ENCODE assay signal across 38 cellular contexts in the genomic region with DNA sequence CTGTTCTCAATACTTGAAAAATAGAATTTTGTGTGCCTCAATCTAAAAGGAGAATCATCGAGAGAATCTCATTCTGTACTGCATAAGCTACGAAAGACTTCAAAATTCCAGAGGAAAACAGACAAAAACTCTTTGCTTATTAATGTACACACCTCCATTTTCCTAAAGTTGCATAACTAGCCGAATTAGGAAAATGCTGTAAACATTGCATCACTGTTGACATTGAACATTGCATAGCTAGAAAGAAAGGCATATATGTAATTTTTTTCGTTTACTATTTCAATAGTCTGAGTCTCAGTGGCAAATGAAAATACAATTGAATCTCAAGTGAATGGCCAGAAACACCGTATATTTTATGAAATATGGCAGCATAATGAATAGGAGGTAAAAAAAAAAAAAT.
"Had no signal": no experiment of that assay in that cellular context is flagged by ENCODE, and none has a peak within 500 bp of the region (broad histone marks: within the 10 kb centered on the region; RNA-seq: fewer than 3 reads in every experiment).

No MANE protein-coding gene starts in this region.

- DNase-seq: activated CD4-positive, alpha-beta memory T cell treated with anti-CD3 and anti-CD28 coated beads for 36 hours; activated CD4-positive, alpha-beta T cell treated with anti-CD3 and anti-CD28 coated beads for 36 hours; activated CD4-positive, alpha-beta T cell treated with anti-CD3 and anti-CD28 coated beads, Interleukin-2, amount 10 ng/mL, durations not matched to agents 24 days and 14 days; activated CD4-positive, CD25-positive, alpha-beta regulatory T cell; activated CD4-positive, CD25-positive, alpha-beta regulatory T cell treated with anti-CD3 and anti-CD28 coated beads, Interleukin-2, amount 50 U/mL, for 72 hours; activated CD8-positive, alpha-beta memory T cell treated with anti-CD3 and anti-CD28 coated beads, Interleukin-2, amount 10 ng/mL, durations not matched to agents 7 days and 5 days; activated CD8-positive, alpha-beta memory T cell treated with anti-CD3 and anti-CD28 coated beads, Interleukin-2, amount 50 U/mL, for 4 hours; activated CD8-positive, alpha-beta T cell treated with anti-CD3 and anti-CD28 coated beads, Interleukin-2, amount 10 ng/mL, durations not matched to agents 7 days and 5 days; activated effector memory CD4-positive, alpha-beta T cell treated with anti-CD3 and anti-CD28 coated beads, Interleukin-2, amount 50 U/mL, for 16 hours; activated naive CD4-positive, alpha-beta T cell treated with anti-CD3 and anti-CD28 coated beads for 36 hours; activated naive CD8-positive, alpha-beta T cell treated with anti-CD3 and anti-CD28 coated beads for 36 hours; activated naive CD8-positive, alpha-beta T cell treated with anti-CD3 and anti-CD28 coated beads, Interleukin-2, amount 50 U/mL, for 24 hours; activated T-cell treated with anti-CD3 and anti-CD28 coated beads, Interleukin-2, amount 50 U/mL, for 1 hour; activated T-cell treated with anti-CD3 and anti-CD28 coated beads, Interleukin-2, amount 50 U/mL, for 48 hours; central memory CD4-positive, alpha-beta T cell; cerebellar nuclear complex; colonic mucosa; dorsolateral prefrontal cortex; effector memory CD4-positive, alpha-beta T cell; endodermal cell; erythroblast; foreskin melanocyte; heart right ventricle; T-helper 1 cell; T-helper 17 cell; T1000; WERI-Rb-1 had no signal

- H3K36me3 Mint-ChIP-seq: activated CD4-positive, alpha-beta memory T cell treated with anti-CD3 and anti-CD28 coated beads for 36 hours; brain had no signal

- H3K9me3 Mint-ChIP-seq: activated CD4-positive, alpha-beta memory T cell treated with anti-CD3 and anti-CD28 coated beads for 36 hours; activated CD4-positive, alpha-beta T cell treated with anti-CD3 and anti-CD28 coated beads, Interleukin-2, amount 10 ng/mL, durations not matched to agents 24 days and 14 days; activated naive CD4-positive, alpha-beta T cell treated with anti-CD3 and anti-CD28 coated beads for 36 hours; activated naive CD4-positive, alpha-beta T cell treated with anti-CD3 and anti-CD28 coated beads, Interleukin-2, amount 50 U/mL, for 24 hours; activated naive CD8-positive, alpha-beta T cell treated with anti-CD3 and anti-CD28 coated beads for 36 hours; activated naive CD8-positive, alpha-beta T cell treated with anti-CD3 and anti-CD28 coated beads, Interleukin-2, amount 50 U/mL, for 24 hours; activated T-helper 1 cell treated with anti-CD3 and anti-CD28 coated beads, Interleukin-12 subunit alpha, Interleukin-12 subunit beta, Interleukin-2, Interleukin-4 antibody, amounts not matched to agents 30 ng/mL and 10 ng/mL and 1 ng/mL, durations not matched to agents 14 hours and 24 hours and 36 hours; activated T-helper 2 cell treated with anti-CD3 and anti-CD28 coated beads, Interferon-gamma antibody, Interleukin-2, Interleukin-4, amounts not matched to agents 10 μg/mL and 5 μg/mL and 100 μg/mL, durations not matched to agents 14 hours and 24 hours and 36 hours; brain; dendritic cell treated with granulocyte-macrophage colony-stimulating factor and Interleukin-4, amounts not matched to agents 40 ng/mL and 50 ng/mL, for 4 days; endodermal cell; T-helper 2 cell treated with Interferon-gamma antibody and Interleukin-4, amounts not matched to agents 5 μg/mL and 100 μg/mL, for 36 hours had no signal

- H2AFZ ChIP-seq: hepatocyte had no signal

- H3K27me3 ChIP-seq: ascending aorta, cardiac muscle cell, colonic mucosa, dorsolateral prefrontal cortex, esophagus muscularis mucosa, gastroesophageal sphincter, heart right ventricle, hepatocyte had no signal

- H3K4me2 ChIP-seq: hepatocyte had no signal

- H3K27me3 Mint-ChIP-seq: activated CD4-positive, alpha-beta memory T cell treated with anti-CD3 and anti-CD28 coated beads for 36 hours; activated CD4-positive, alpha-beta T cell treated with anti-CD3 and anti-CD28 coated beads for 36 hours; activated CD4-positive, alpha-beta T cell treated with anti-CD3 and anti-CD28 coated beads, Interleukin-2, amount 10 ng/mL, durations not matched to agents 24 days and 14 days; activated CD8-positive, alpha-beta memory T cell treated with anti-CD3 and anti-CD28 coated beads, Interleukin-2, amount 10 ng/mL, durations not matched to agents 7 days and 5 days; activated naive CD4-positive, alpha-beta T cell treated with anti-CD3 and anti-CD28 coated beads, Interleukin-2, amount 50 U/mL, for 24 hours; activated naive CD8-positive, alpha-beta T cell treated with anti-CD3 and anti-CD28 coated beads for 36 hours; activated naive CD8-positive, alpha-beta T cell treated with anti-CD3 and anti-CD28 coated beads, Interleukin-2, amount 50 U/mL, for 24 hours; brain; dendritic cell treated with granulocyte-macrophage colony-stimulating factor and Interleukin-4, amounts not matched to agents 40 ng/mL and 50 ng/mL, for 4 days; T-helper 17 cell had no signal

- ATAC-seq: activated CD4-positive, alpha-beta T cell treated with anti-CD3 and anti-CD28 coated beads for 36 hours; activated CD8-positive, alpha-beta memory T cell treated with anti-CD3 and anti-CD28 coated beads, Interleukin-2, amount 10 ng/mL, durations not matched to agents 7 days and 5 days; activated CD8-positive, alpha-beta T cell treated with anti-CD3 and anti-CD28 coated beads, Interleukin-2, amount 10 ng/mL, durations not matched to agents 7 days and 5 days; activated naive CD8-positive, alpha-beta T cell treated with anti-CD3 and anti-CD28 coated beads, Interleukin-2, amount 50 U/mL, for 24 hours; gastroesophageal sphincter; heart right ventricle; T-helper 17 cell had no signal

- H3K4me1 ChIP-seq: ascending aorta, colonic mucosa, esophagus muscularis mucosa, gastroesophageal sphincter, heart right ventricle had no signal

- H3K27ac Mint-ChIP-seq: activated CD4-positive, alpha-beta memory T cell treated with anti-CD3 and anti-CD28 coated beads for 36 hours; activated CD4-positive, alpha-beta T cell treated with anti-CD3 and anti-CD28 coated beads for 36 hours; activated CD4-positive, alpha-beta T cell treated with anti-CD3 and anti-CD28 coated beads, Interleukin-2, amount 10 ng/mL, durations not matched to agents 24 days and 14 days; activated CD8-positive, alpha-beta memory T cell treated with anti-CD3 and anti-CD28 coated beads, Interleukin-2, amount 10 ng/mL, durations not matched to agents 7 days and 5 days; activated CD8-positive, alpha-beta T cell treated with anti-CD3 and anti-CD28 coated beads, Interleukin-2, amount 10 ng/mL, durations not matched to agents 7 days and 5 days; activated naive CD4-positive, alpha-beta T cell treated with anti-CD3 and anti-CD28 coated beads for 36 hours; activated naive CD4-positive, alpha-beta T cell treated with anti-CD3 and anti-CD28 coated beads, Interleukin-2, amount 50 U/mL, for 24 hours; activated naive CD8-positive, alpha-beta T cell treated with anti-CD3 and anti-CD28 coated beads for 36 hours; activated naive CD8-positive, alpha-beta T cell treated with anti-CD3 and anti-CD28 coated beads, Interleukin-2, amount 50 U/mL, for 24 hours; activated T-helper 1 cell treated with anti-CD3 and anti-CD28 coated beads, Interleukin-12 subunit alpha, Interleukin-12 subunit beta, Interleukin-2, Interleukin-4 antibody, amounts not matched to agents 30 ng/mL and 10 ng/mL and 1 ng/mL, durations not matched to agents 14 hours and 24 hours and 36 hours; activated T-helper 2 cell treated with anti-CD3 and anti-CD28 coated beads, Interferon-gamma antibody, Interleukin-2, Interleukin-4, amounts not matched to agents 10 μg/mL and 5 μg/mL and 100 μg/mL, durations not matched to agents 14 hours and 24 hours and 36 hours; brain; dendritic cell treated with granulocyte-macrophage colony-stimulating factor and Interleukin-4, amounts not matched to agents 40 ng/mL and 50 ng/mL, for 4 days; endodermal cell; T-helper 17 cell; T-helper 2 cell treated with Interferon-gamma antibody and Interleukin-4, amounts not matched to agents 5 μg/mL and 100 μg/mL, for 36 hours had no signal

- H3K4me1 Mint-ChIP-seq: activated CD4-positive, alpha-beta T cell treated with anti-CD3 and anti-CD28 coated beads for 36 hours; activated CD4-positive, alpha-beta T cell treated with anti-CD3 and anti-CD28 coated beads, Interleukin-2, amount 10 ng/mL, durations not matched to agents 24 days and 14 days; activated CD8-positive, alpha-beta memory T cell treated with anti-CD3 and anti-CD28 coated beads, Interleukin-2, amount 10 ng/mL, durations not matched to agents 7 days and 5 days; activated naive CD4-positive, alpha-beta T cell treated with anti-CD3 and anti-CD28 coated beads, Interleukin-2, amount 50 U/mL, for 24 hours; activated naive CD8-positive, alpha-beta T cell treated with anti-CD3 and anti-CD28 coated beads for 36 hours; activated naive CD8-positive, alpha-beta T cell treated with anti-CD3 and anti-CD28 coated beads, Interleukin-2, amount 50 U/mL, for 24 hours; T-helper 17 cell had no signal

- H3K4me3 Mint-ChIP-seq: activated CD4-positive, alpha-beta memory T cell treated with anti-CD3 and anti-CD28 coated beads for 36 hours; activated CD4-positive, alpha-beta T cell treated with anti-CD3 and anti-CD28 coated beads for 36 hours; activated CD4-positive, alpha-beta T cell treated with anti-CD3 and anti-CD28 coated beads, Interleukin-2, amount 10 ng/mL, durations not matched to agents 24 days and 14 days; activated CD8-positive, alpha-beta memory T cell treated with anti-CD3 and anti-CD28 coated beads, Interleukin-2, amount 10 ng/mL, durations not matched to agents 7 days and 5 days; activated CD8-positive, alpha-beta T cell treated with anti-CD3 and anti-CD28 coated beads, Interleukin-2, amount 10 ng/mL, durations not matched to agents 7 days and 5 days; activated naive CD4-positive, alpha-beta T cell treated with anti-CD3 and anti-CD28 coated beads for 36 hours; activated naive CD4-positive, alpha-beta T cell treated with anti-CD3 and anti-CD28 coated beads, Interleukin-2, amount 50 U/mL, for 24 hours; activated naive CD8-positive, alpha-beta T cell treated with anti-CD3 and anti-CD28 coated beads for 36 hours; activated naive CD8-positive, alpha-beta T cell treated with anti-CD3 and anti-CD28 coated beads, Interleukin-2, amount 50 U/mL, for 24 hours; activated T-helper 1 cell treated with anti-CD3 and anti-CD28 coated beads, Interleukin-12 subunit alpha, Interleukin-12 subunit beta, Interleukin-2, Interleukin-4 antibody, amounts not matched to agents 30 ng/mL and 10 ng/mL and 1 ng/mL, durations not matched to agents 14 hours and 24 hours and 36 hours; brain; dendritic cell treated with granulocyte-macrophage colony-stimulating factor and Interleukin-4, amounts not matched to agents 40 ng/mL and 50 ng/mL, for 4 days; endodermal cell; T-helper 17 cell; T-helper 2 cell treated with Interferon-gamma antibody and Interleukin-4, amounts not matched to agents 5 μg/mL and 100 μg/mL, for 36 hours had no signal

- H3K79me2 ChIP-seq: hepatocyte had no signal

- H3K36me3 ChIP-seq: ascending aorta, cardiac muscle cell, colonic mucosa, esophagus muscularis mucosa, gastroesophageal sphincter, heart right ventricle, WERI-Rb-1 had no signal

- H3K27ac ChIP-seq: ascending aorta, cardiac muscle cell, colonic mucosa, dorsolateral prefrontal cortex, esophagus muscularis mucosa, gastroesophageal sphincter, heart right ventricle, hepatocyte, WERI-Rb-1 had no signal

- H3K4me3 ChIP-seq: ascending aorta, cardiac muscle cell, colonic mucosa, dorsolateral prefrontal cortex, esophagus muscularis mucosa, gastroesophageal sphincter, heart right ventricle, hepatocyte had no signal

- H3K9me3 ChIP-seq: ascending aorta, colonic mucosa, esophagus muscularis mucosa, gastroesophageal sphincter, heart right ventricle had no signal
